ENCODE assay signal across 10 cellular contexts in genomic region chr6:113654396-113654795, GRCh38.
DNase-seq lines count a peak whose midpoint lies in the region; ATAC-seq and FAIRE-seq lines count a peak whose summit lies in the region.
"Had no signal": no experiment of that assay in that cellular context is flagged by ENCODE, and none has a peak within 500 bp of the region (broad histone marks: within the 10 kb centered on the region; RNA-seq: fewer than 3 reads in every experiment).

No MANE protein-coding gene starts in this region.

- no peak for ATAC-seq in HG02759 (IDR thresholded peaks at IDR 0.05; ENCODE audit: unreplicated experiment)
- ATAC-seq in HG03196 (IDR thresholded peaks at IDR 0.05; ENCODE audit: unreplicated experiment): no peak

- H3K36me3 Mint-ChIP-seq in activated T-helper 2 cell treated with anti-CD3 and anti-CD28 coated beads, Interferon-gamma antibody, Interleukin-2, Interleukin-4, amounts not matched to agents 10 μg/mL and 5 μg/mL and 100 μg/mL, durations not matched to agents 14 hours and 24 hours and 36 hours (ENCODE audit: low read depth): no peaks in the 10 kb centered on the region

- H3K27ac Mint-ChIP-seq in activated T-helper 2 cell treated with anti-CD3 and anti-CD28 coated beads, Interferon-gamma antibody, Interleukin-2, Interleukin-4, amounts not matched to agents 10 μg/mL and 5 μg/mL and 100 μg/mL, durations not matched to agents 14 hours and 24 hours and 36 hours: no peak overlapping the region

- no peaks in the 10 kb centered on the region for H3K27me3 Mint-ChIP-seq in activated T-helper 2 cell treated with anti-CD3 and anti-CD28 coated beads, Interferon-gamma antibody, Interleukin-2, Interleukin-4, amounts not matched to agents 10 μg/mL and 5 μg/mL and 100 μg/mL, durations not matched to agents 14 hours and 24 hours and 36 hours (ENCODE audit: low read depth)

- H3K4me3 Mint-ChIP-seq in activated T-helper 2 cell treated with anti-CD3 and anti-CD28 coated beads, Interferon-gamma antibody, Interleukin-2, Interleukin-4, amounts not matched to agents 10 μg/mL and 5 μg/mL and 100 μg/mL, durations not matched to agents 14 hours and 24 hours and 36 hours (ENCODE audit: low read depth): no peak overlapping the region

- in situ Hi-C loops in Caki2 (cut with HindIII; ENCODE audit: low pct_unique_long_range_greater_than_20kb, low sequenced_read_pairs): no loop called here

- peak; percentile 82 for DNase-seq in Caki2 (ENCODE audit: low read depth)
- DNase-seq in SW 1271 (lab: John Stamatoyannopoulos, UW): peak; percentile 35 to 84
- peak; percentile 1 to 22 for DNase-seq in frontal cortex (ENCODE audit: low spot score in 2 of 2)
- DNase-seq in pons (ENCODE audit: low spot score): peak; percentile 84
- DNase-seq in activated T-helper 2 cell treated with anti-CD3 and anti-CD28 coated beads, Interferon-gamma antibody, Interleukin-2, Interleukin-4, amounts not matched to agents 10 μg/mL and 5 μg/mL and 100 μg/mL, durations not matched to agents 14 hours and 24 hours and 36 hours (ENCODE audit: low spot score): no peak
- no peak for DNase-seq in NCI-H1930 (lab: John Stamatoyannopoulos, UW)
- DNase-seq: GDM1, NCI-H526 treated with DMSO at 0.1 percent for 48 hours had no signal

- intact Hi-C loops in activated T-helper 2 cell treated with anti-CD3 and anti-CD28 coated beads, Interferon-gamma antibody, Interleukin-2, Interleukin-4, amounts not matched to agents 10 μg/mL and 5 μg/mL and 100 μg/mL, durations not matched to agents 14 hours and 24 hours and 36 hours (cut with micrococcal nuclease): no loop called here

- no peak for FAIRE-seq in frontal cortex (lab: Jason Lieb, UNC)

- H3K4me1 Mint-ChIP-seq in activated T-helper 2 cell treated with anti-CD3 and anti-CD28 coated beads, Interferon-gamma antibody, Interleukin-2, Interleukin-4, amounts not matched to agents 10 μg/mL and 5 μg/mL and 100 μg/mL, durations not matched to agents 14 hours and 24 hours and 36 hours (ENCODE audit: low read depth): no peaks in the 10 kb centered on the region

- no peaks in the 10 kb centered on the region for H3K9me3 Mint-ChIP-seq in activated T-helper 2 cell treated with anti-CD3 and anti-CD28 coated beads, Interferon-gamma antibody, Interleukin-2, Interleukin-4, amounts not matched to agents 10 μg/mL and 5 μg/mL and 100 μg/mL, durations not matched to agents 14 hours and 24 hours and 36 hours

Comparison
In these comparisons a context has a peak if more than half of its experiments do, and no peak if none do; other contexts are left out.
1. DNase-seq: peak in Caki2 (single experiment), SW 1271 (2 of 2), frontal cortex (2 of 2) and pons (single experiment); none in activated T-helper 2 cell treated with anti-CD3 and anti-CD28 coated beads, Interferon-gamma antibody, Interleukin-2, Interleukin-4, amounts not matched to agents 10 μg/mL and 5 μg/mL and 100 μg/mL, durations not matched to agents 14 hours and 24 hours and 36 hours (single experiment) and NCI-H1930 (0 of 2).